ENCODE assay signal across 24 cellular contexts in genomic region chr6:76438768-76439167, GRCh38.
"Had no signal": no experiment of that assay in that cellular context is flagged by ENCODE, and none has a peak within 500 bp of the region (broad histone marks: within the 10 kb centered on the region; RNA-seq: fewer than 3 reads in every experiment).

No MANE protein-coding gene starts in this region.

- FAIRE-seq: colon, endothelial cell of umbilical vein, frontal cortex had no signal

- DNase-seq: dermis blood vessel endothelial cell; dorsolateral prefrontal cortex; effector CD4-positive, alpha-beta T cell; effector memory CD4-positive, alpha-beta T cell; esophagus squamous epithelium; foreskin keratinocyte; heart left ventricle; immature natural killer cell; islet precursor cell; left cardiac atrium; left lung; left ventricle myocardium superior; lower lobe of right lung; mesenchymal stem cell; midbrain; naive thymus-derived CD4-positive, alpha-beta T cell; natural killer cell had no signal

- H3K36me3 ChIP-seq: esophagus squamous epithelium, gastroesophageal sphincter, heart left ventricle, left lung, lower lobe of right lung had no signal

- H3K4me2 ChIP-seq: hepatocyte had no signal

- ATAC-seq: esophagus mucosa; foreskin keratinocyte; gastroesophageal sphincter; heart left ventricle; left cardiac atrium; left lung; left ventricle myocardium superior; lower lobe of right lung; naive thymus-derived CD4-positive, alpha-beta T cell; natural killer cell had no signal

- H3K9me3 ChIP-seq: esophagus squamous epithelium, gastroesophageal sphincter, left lung, lower lobe of right lung had no signal

- H3K4me3 ChIP-seq: coronary artery, dorsolateral prefrontal cortex, esophagus squamous epithelium, gastroesophageal sphincter, heart left ventricle, hepatocyte, left lung, lower lobe of right lung had no signal

- H3K79me2 ChIP-seq: hepatocyte had no signal

- H3K27ac ChIP-seq: coronary artery, dorsolateral prefrontal cortex, esophagus squamous epithelium, foreskin keratinocyte, gastroesophageal sphincter, heart left ventricle, hepatocyte, left lung, lower lobe of right lung had no signal

- H3K27me3 ChIP-seq: dorsolateral prefrontal cortex, esophagus squamous epithelium, foreskin keratinocyte, gastroesophageal sphincter, heart left ventricle, hepatocyte, left lung had no signal

- H3K4me1 ChIP-seq: esophagus squamous epithelium, foreskin keratinocyte, gastroesophageal sphincter, heart left ventricle, left lung, lower lobe of right lung had no signal

- H2AFZ ChIP-seq: hepatocyte had no signal
